Comparison of ENCODE assay signal across 21 cellular contexts in genomic region chr6:107707346-107708270, GRCh38.
DNase-seq lines count a peak whose midpoint lies in the region; ATAC-seq and TF ChIP-seq lines count a peak whose summit lies in the region.
"Had no signal": no experiment of that assay in that cellular context is flagged by ENCODE, and none has a peak within 500 bp of the region (broad histone marks: within the 10 kb centered on the region; RNA-seq: fewer than 3 reads in every experiment).

No MANE protein-coding gene starts in this region.

- no peak overlapping the region for H3K27ac ChIP-seq in left ventricle myocardium inferior (replicated peaks)

- peak overlapping the region in 2 of 3 donors; percentile 39 to 62 for H3K27ac Mint-ChIP-seq in IgD-negative memory B cell
- H3K27ac Mint-ChIP-seq in activated naive CD8-positive, alpha-beta T cell treated with anti-CD3 and anti-CD28 coated beads for 36 hours = peak overlapping the region; percentile 35
- H3K27ac Mint-ChIP-seq in stimulated activated effector memory CD8-positive, alpha-beta T cell treated with anti-CD3 and anti-CD28 coated beads, Interleukin-12 subunit alpha, Interleukin-12 subunit beta, amount 100 ng/mL, for 72 hours = peak overlapping the region; percentile 79
- H3K27ac Mint-ChIP-seq: activated T-helper 1 cell treated with anti-CD3 and anti-CD28 coated beads, Interleukin-12 subunit alpha, Interleukin-12 subunit beta, Interleukin-2, Interleukin-4 antibody, amounts not matched to agents 30 ng/mL and 10 ng/mL and 1 ng/mL, durations not matched to agents 14 hours and 24 hours and 36 hours; dendritic cell treated with granulocyte-macrophage colony-stimulating factor and Interleukin-4, amounts not matched to agents 40 ng/mL and 50 ng/mL, for 4 days; type B pancreatic cell had no signal

- H3K27me3 ChIP-seq in left ventricle myocardium inferior (ENCODE audit: low read depth) = peaks cover 6% of the 10 kb centered on the region

- peaks cover 5 to 12% (median 6%) of the 10 kb centered on the region in 3 donors for H3K4me1 Mint-ChIP-seq in IgD-negative memory B cell
- peaks cover 35% of the 10 kb centered on the region for H3K4me1 Mint-ChIP-seq in activated naive CD8-positive, alpha-beta T cell treated with anti-CD3 and anti-CD28 coated beads for 36 hours
- peaks cover 23% of the 10 kb centered on the region for H3K4me1 Mint-ChIP-seq in stimulated activated effector memory CD8-positive, alpha-beta T cell treated with anti-CD3 and anti-CD28 coated beads, Interleukin-12 subunit alpha, Interleukin-12 subunit beta, amount 100 ng/mL, for 72 hours

- H3K4me3 ChIP-seq in left ventricle myocardium inferior = no peak overlapping the region
- H3K4me3 ChIP-seq: HAP-1 had no signal

- H3K36me3 Mint-ChIP-seq in IgD-negative memory B cell = no peaks in the 10 kb centered on the region
- H3K36me3 Mint-ChIP-seq in activated naive CD8-positive, alpha-beta T cell treated with anti-CD3 and anti-CD28 coated beads for 36 hours = peaks cover 2% of the 10 kb centered on the region
- H3K36me3 Mint-ChIP-seq in stimulated activated effector memory CD8-positive, alpha-beta T cell treated with anti-CD3 and anti-CD28 coated beads, Interleukin-12 subunit alpha, Interleukin-12 subunit beta, amount 100 ng/mL, for 72 hours = peaks cover 6% of the 10 kb centered on the region
- H3K36me3 Mint-ChIP-seq: type B pancreatic cell had no signal

- no peak overlapping the region for H3K4me3 Mint-ChIP-seq in IgD-negative memory B cell
- no peak overlapping the region for H3K4me3 Mint-ChIP-seq in activated naive CD8-positive, alpha-beta T cell treated with anti-CD3 and anti-CD28 coated beads for 36 hours
- no peak overlapping the region for H3K4me3 Mint-ChIP-seq in stimulated activated effector memory CD8-positive, alpha-beta T cell treated with anti-CD3 and anti-CD28 coated beads, Interleukin-12 subunit alpha, Interleukin-12 subunit beta, amount 100 ng/mL, for 72 hours
- H3K4me3 Mint-ChIP-seq: activated T-helper 1 cell treated with anti-CD3 and anti-CD28 coated beads, Interleukin-12 subunit alpha, Interleukin-12 subunit beta, Interleukin-2, Interleukin-4 antibody, amounts not matched to agents 30 ng/mL and 10 ng/mL and 1 ng/mL, durations not matched to agents 14 hours and 24 hours and 36 hours; dendritic cell treated with granulocyte-macrophage colony-stimulating factor and Interleukin-4, amounts not matched to agents 40 ng/mL and 50 ng/mL, for 4 days; type B pancreatic cell had no signal

- ATAC-seq in Right ventricle myocardium inferior = peak; percentile 23
- ATAC-seq in stimulated activated effector memory CD8-positive, alpha-beta T cell treated with anti-CD3 and anti-CD28 coated beads, Interleukin-12 subunit alpha, Interleukin-12 subunit beta, amount 100 ng/mL, for 72 hours = no peak
- ATAC-seq in GM21717 (IDR thresholded peaks at IDR 0.05; ENCODE audit: unreplicated experiment) = no peak

- DNase-seq in Right ventricle myocardium inferior (ENCODE audit: missing footprints) = no peak
- no peak for DNase-seq in left ventricle myocardium inferior
- no peak for DNase-seq in activated naive CD8-positive, alpha-beta T cell treated with anti-CD3 and anti-CD28 coated beads for 36 hours
- no peak for DNase-seq in stimulated activated effector memory CD8-positive, alpha-beta T cell treated with anti-CD3 and anti-CD28 coated beads, Interleukin-12 subunit alpha, Interleukin-12 subunit beta, amount 100 ng/mL, for 72 hours (ENCODE audit: low spot score in 2 of 2)
- DNase-seq in OCI-M1 (lab: John Stamatoyannopoulos, UW) = no peak
- no peak for DNase-seq in GF-D8 (lab: John Stamatoyannopoulos, UW)
- DNase-seq: activated CD4-positive, alpha-beta T cell treated with anti-CD3 and anti-CD28 coated beads for 4 hours; activated naive CD4-positive, alpha-beta T cell treated with anti-CD3 and anti-CD28 coated beads, Interleukin-2, amount 50 U/mL, for 16 hours; caudate nucleus; Karpas-422; mammary epithelial cell; NCI-H1436 treated with DMSO at 0.1 percent for 48 hours; NCI-H2227 treated with DMSO at 0.1 percent for 48 hours; stimulated activated CD8-positive, alpha-beta memory T cell treated with anti-CD3 and anti-CD28 coated beads, Interleukin-4, amount 100 ng/mL, for 48 hours; T-helper 2 cell had no signal

- no peaks in the 10 kb centered on the region for H3K9me3 Mint-ChIP-seq in IgD-negative memory B cell
- no peaks in the 10 kb centered on the region for H3K9me3 Mint-ChIP-seq in activated naive CD8-positive, alpha-beta T cell treated with anti-CD3 and anti-CD28 coated beads for 36 hours
- H3K9me3 Mint-ChIP-seq in stimulated activated effector memory CD8-positive, alpha-beta T cell treated with anti-CD3 and anti-CD28 coated beads, Interleukin-12 subunit alpha, Interleukin-12 subunit beta, amount 100 ng/mL, for 72 hours = no peaks in the 10 kb centered on the region
- H3K9me3 Mint-ChIP-seq: activated T-helper 1 cell treated with anti-CD3 and anti-CD28 coated beads, Interleukin-12 subunit alpha, Interleukin-12 subunit beta, Interleukin-2, Interleukin-4 antibody, amounts not matched to agents 30 ng/mL and 10 ng/mL and 1 ng/mL, durations not matched to agents 14 hours and 24 hours and 36 hours; dendritic cell treated with granulocyte-macrophage colony-stimulating factor and Interleukin-4, amounts not matched to agents 40 ng/mL and 50 ng/mL, for 4 days; type B pancreatic cell had no signal

- intact Hi-C loops in Right ventricle myocardium inferior (cut with DNase I) (no loop called here), left ventricle myocardium inferior (cut with micrococcal nuclease) (no loop called here)

- no peaks in the 10 kb centered on the region for H3K9me3 ChIP-seq in left ventricle myocardium inferior (replicated peaks)
- H3K9me3 ChIP-seq: HAP-1 had no signal

- TF ChIP-seq CTCF in left ventricle myocardium inferior (IDR thresholded peaks at IDR 0.05; ENCODE audit: borderline replicate concordance) = no peak

- H3K4me1 ChIP-seq in left ventricle myocardium inferior = peaks cover 14% of the 10 kb centered on the region

- no peaks in the 10 kb centered on the region for H3K36me3 ChIP-seq in left ventricle myocardium inferior
- H3K36me3 ChIP-seq: HAP-1 had no signal

- no peaks in the 10 kb centered on the region for H3K27me3 Mint-ChIP-seq in IgD-negative memory B cell
- no peaks in the 10 kb centered on the region for H3K27me3 Mint-ChIP-seq in activated naive CD8-positive, alpha-beta T cell treated with anti-CD3 and anti-CD28 coated beads for 36 hours
